Comparison of ENCODE assay signal across 8 cellular contexts in the genomic region with DNA sequence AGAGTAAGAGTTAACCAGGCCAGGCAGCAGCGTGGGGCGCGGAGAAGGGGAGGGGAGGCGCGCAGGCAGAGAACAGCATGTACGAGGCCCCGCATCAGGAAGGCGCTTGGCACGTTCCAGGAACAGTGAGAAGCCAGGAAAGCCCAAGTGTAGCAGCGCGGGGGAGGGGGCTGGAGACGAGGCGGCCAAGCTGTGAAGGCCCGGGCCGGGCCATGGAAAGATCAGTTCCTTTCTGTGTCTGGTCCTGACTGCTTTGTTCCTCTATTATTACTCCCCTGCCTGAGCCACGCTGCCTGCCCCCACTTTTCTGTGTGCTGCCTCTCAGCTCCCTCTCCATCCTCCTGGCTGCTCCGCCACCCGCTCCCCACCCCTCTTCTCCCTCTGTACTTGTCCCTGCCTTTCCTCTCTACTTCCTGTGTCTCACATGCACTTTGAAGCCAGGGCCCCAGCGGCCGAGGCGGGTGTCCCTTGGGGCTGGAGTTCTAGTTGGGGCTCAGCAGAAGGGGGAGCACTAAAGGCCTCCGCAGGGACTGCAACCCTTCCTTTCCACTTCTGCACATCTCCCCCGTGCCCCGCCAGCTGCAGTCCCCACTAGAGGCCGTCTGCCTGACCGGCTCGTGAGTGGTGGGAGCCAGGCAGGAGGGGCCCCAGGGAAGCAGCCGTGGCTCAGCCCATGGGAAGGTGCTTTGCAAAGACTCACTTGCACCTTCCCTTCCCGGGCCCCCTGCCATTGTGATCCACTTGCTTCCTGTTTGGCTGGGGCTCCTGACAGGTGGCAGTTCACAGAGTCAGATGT.
DNase-seq lines count a peak whose midpoint lies in the region; ATAC-seq and TF ChIP-seq lines count a peak whose summit lies in the region.

No MANE protein-coding gene starts in this region.

- H3K27me3 Mint-ChIP-seq in nephron progenitor cell (ENCODE audit: low read depth, poor library complexity), result peaks cover 6% of the 10 kb centered on the region

- no peaks in the 10 kb centered on the region for H3K9me3 Mint-ChIP-seq in nephron progenitor cell

- H3K27ac Mint-ChIP-seq in nephron progenitor cell, result peak overlapping the region; percentile 39

- DNase-seq in AG20443 (ENCODE audit: low spot score) (peak; percentile 30), NCI-H2227 treated with DMSO at 0.1 percent for 48 hours (lab: John Stamatoyannopoulos, UW) (peak; percentile 45), fibroblast of the conjunctiva (ENCODE audit: low read depth) (peak; percentile 73), nephron progenitor cell (peak; percentile 69), RKO (ENCODE audit: low spot score) (no peak), NOMO-1 treated with DMSO at 0.1 percent for 48 hours (lab: John Stamatoyannopoulos, UW; ENCODE audit: unreplicated experiment) (no peak), 8988T (no peak)

- no peak for TF ChIP-seq CTCF in nephron progenitor cell (IDR thresholded peaks at IDR 0.05)

- peaks cover 58% of the 10 kb centered on the region for H3K4me1 Mint-ChIP-seq in nephron progenitor cell

- ATAC-seq in HG03521 (IDR thresholded peaks at IDR 0.05; ENCODE audit: unreplicated experiment), result no peak

- H3K36me3 Mint-ChIP-seq in nephron progenitor cell (ENCODE audit: low read depth), result peaks cover 17% of the 10 kb centered on the region

- H3K4me3 Mint-ChIP-seq in nephron progenitor cell, result peak overlapping the region; percentile 34

Comparison
In these comparisons a context has a peak if more than half of its experiments do, and no peak if none do; other contexts are left out.
1. DNase-seq: peak in AG20443 (single experiment), NCI-H2227 treated with DMSO at 0.1 percent for 48 hours (single experiment), fibroblast of the conjunctiva (single experiment) and nephron progenitor cell (single experiment); none in RKO (single experiment), NOMO-1 treated with DMSO at 0.1 percent for 48 hours (single experiment) and 8988T (single experiment).